In genomic region chr2:16832910-16833309, GRCh38 we compare ENCODE assay signal across 18 cellular contexts.
"Had no signal": no experiment of that assay in that cellular context is flagged by ENCODE, and none has a peak within 500 bp of the region (broad histone marks: within the 10 kb centered on the region; RNA-seq: fewer than 3 reads in every experiment).

No MANE protein-coding gene starts in this region.

- DNase-seq: activated CD4-positive, alpha-beta memory T cell treated with anti-CD3 and anti-CD28 coated beads for 36 hours; activated CD4-positive, CD25-positive, alpha-beta regulatory T cell treated with anti-CD3 and anti-CD28 coated beads, Interleukin-2, amount 50 U/mL, for 72 hours; activated CD8-positive, alpha-beta memory T cell treated with anti-CD3 and anti-CD28 coated beads, Interleukin-2, amount 10 ng/mL, durations not matched to agents 7 days and 5 days; activated naive CD4-positive, alpha-beta T cell treated with anti-CD3 and anti-CD28 coated beads, Interleukin-2, amount 50 U/mL, for 16 hours; activated T-cell treated with anti-CD3 and anti-CD28 coated beads, Interleukin-2, amount 50 U/mL, for 1 hour; adrenal gland; caudate nucleus; left lung; mammary epithelial cell; naive B cell; posterior cingulate gyrus; retina; stimulated activated CD4-positive, alpha-beta T cell treated with anti-CD3 and anti-CD28 coated beads, Interleukin-12 subunit alpha, Interleukin-12 subunit beta, amount 100 ng/mL, for 4 hours; stimulated activated CD4-positive, alpha-beta T cell treated with anti-CD3 and anti-CD28 coated beads, Interleukin-2, amount 100 ng/mL, for 24 hours; stomach; testis; upper lobe of right lung had no signal

- ATAC-seq: activated CD8-positive, alpha-beta memory T cell treated with anti-CD3 and anti-CD28 coated beads, Interleukin-2, amount 10 ng/mL, durations not matched to agents 7 days and 5 days; esophagus mucosa; left lung; upper lobe of right lung had no signal
